In the genomic region with DNA sequence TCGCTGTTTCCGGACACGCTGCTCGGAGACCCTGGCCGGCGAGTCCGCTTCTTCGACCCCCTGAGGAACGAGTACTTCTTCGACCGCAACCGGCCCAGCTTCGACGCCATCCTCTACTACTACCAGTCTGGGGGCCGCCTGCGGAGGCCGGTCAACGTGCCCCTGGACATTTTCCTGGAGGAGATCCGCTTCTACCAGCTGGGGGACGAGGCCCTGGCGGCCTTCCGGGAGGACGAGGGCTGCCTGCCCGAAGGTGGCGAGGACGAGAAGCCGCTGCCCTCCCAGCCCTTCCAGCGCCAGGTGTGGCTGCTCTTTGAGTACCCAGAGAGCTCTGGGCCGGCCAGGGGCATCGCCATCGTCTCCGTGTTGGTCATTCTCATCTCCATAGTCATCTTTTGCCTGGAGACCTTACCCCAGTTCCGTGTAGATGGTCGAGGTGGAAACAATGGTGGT, we compare ENCODE assay signal across 10 cellular contexts.
DNase-seq lines count a peak whose midpoint lies in the region; ATAC-seq, FAIRE-seq and TF ChIP-seq lines count a peak whose summit lies in the region.
"Had no signal": no experiment of that assay in that cellular context is flagged by ENCODE, and none has a peak within 500 bp of the region (broad histone marks: within the 10 kb centered on the region; RNA-seq: fewer than 3 reads in every experiment).

No MANE protein-coding gene starts in this region.

- H2BK12ac ChIP-seq in H1 (ENCODE audit: low read depth, low read length) (no peak overlapping the region), neuronal stem cell (ENCODE audit: low read length) (no peak overlapping the region)

- no peak for FAIRE-seq in H1 (lab: Jason Lieb, UNC)
- FAIRE-seq: D721Med had no signal

- H3K9me2 ChIP-seq in PC-3 (replicated peaks; ENCODE audit: low read length): no peaks in the 10 kb centered on the region

- H3K56ac ChIP-seq in H1 (replicated peaks; ENCODE audit: insufficient read length, low read depth, low read length): no peak overlapping the region

- TF ChIP-seq POLR2A in H1 (IDR thresholded peaks at IDR 0.05; ENCODE audit: control extremely low read depth in 1 of 2, low read depth in 2 of 2, low read length in 2 of 2): no peak

- TF ChIP-seq EP300 in H1 (IDR thresholded peaks at IDR 0.05; ENCODE audit: borderline replicate concordance in 1 of 2, low read depth in 2 of 2, low read length in 2 of 2): no peak

- H3K23me2 ChIP-seq in H1 (ENCODE audit: low read depth, low read length): peaks cover 7% of the 10 kb centered on the region; the same call in 1 of the 2 replicates

- H3K23ac ChIP-seq in H1 (ENCODE audit: insufficient read length) (no peak overlapping the region), neuronal stem cell (ENCODE audit: low read depth, low read length, poor library complexity) (peak overlapping the region; percentile 28)

- peaks cover 19% of the 10 kb centered on the region for H3K27me3 Mint-ChIP-seq in CD4-positive, CD25-positive, alpha-beta regulatory T cell

- H3F3A ChIP-seq in PC-3 (ENCODE audit: low read length, unreplicated experiment): no peaks in the 10 kb centered on the region

- H3K14ac ChIP-seq in H1 (ENCODE audit: insufficient read length) (no peak overlapping the region), neuronal stem cell (ENCODE audit: low read length) (peak overlapping the region; percentile 71)

- DNase-seq in CD4-positive, CD25-positive, alpha-beta regulatory T cell: no peak
- peak in 1 of 2 experiments; percentile 69 for DNase-seq in H1 (ENCODE audit: low read depth in 1 of 2, low spot score in 2 of 2)
- DNase-seq in neuronal stem cell (ENCODE audit: low spot score): no peak
- no peak for DNase-seq in PC-3
- DNase-seq in UCSD-AML1 (lab: John Stamatoyannopoulos, UW; ENCODE audit: unreplicated experiment): no peak
- no peak for DNase-seq in left lung
- DNase-seq: SHP77 had no signal

- H2AK5ac ChIP-seq in H1 (ENCODE audit: low read depth, low read length) (no peak overlapping the region), neuronal stem cell (ENCODE audit: low read depth, low read length) (peak overlapping the region; percentile 91)

- POLR2A ChIA-PET in HEK293 (lab: Yijun Ruan, JAX) (no interaction called here), H1 (lab: Charles Lee; ENCODE audit: partially characterized antibody) (interaction anchor here (0.7 to 1.2 kb wide), 2 partner anchors 11 to 248 kb away, joined by 3 read pairs; a partner anchor contains a TSS), PC-3 (lab: Charles Lee; ENCODE audit: unreplicated experiment) (no interaction called here)

- H3K9me3 ChIP-seq in CD4-positive, CD25-positive, alpha-beta regulatory T cell (ENCODE audit: control insufficient read depth in 2 of 2, low read length in 2 of 2): no peaks in the 10 kb centered on the region
- H3K9me3 ChIP-seq in HEK293 (ENCODE audit: control insufficient read depth, insufficient read depth, low read depth, low read length) (no peaks in the 10 kb centered on the region), H1 (ENCODE audit: insufficient read depth in 2 of 2, low read depth in 1 of 2, low read length in 1 of 2) (no peaks in the 10 kb centered on the region), neuronal stem cell (replicated peaks in 1 of 2; ENCODE audit: control insufficient read depth in 2 of 2, insufficient read depth in 1 of 2, low read depth in 1 of 2, low read length in 2 of 2) (no peaks in the 10 kb centered on the region), PC-3 (ENCODE audit: low read length) (no peaks in the 10 kb centered on the region), left lung (no peaks in the 10 kb centered on the region)

- H2AFZ ChIP-seq in H1 (ENCODE audit: low read length) (no peak overlapping the region), neuronal stem cell (ENCODE audit: low read length) (peak overlapping the region; percentile 97), PC-3 (ENCODE audit: low read length) (no peak overlapping the region)

- intact Hi-C loops in PC-3 (cut with micrococcal nuclease): no loop called here
- intact Hi-C loops in left lung (cut with DNase I): no loop called here

- peaks cover 22 to 71% (median 47%) of the 10 kb centered on the region in 4 donors for H3K4me1 Mint-ChIP-seq in CD4-positive, CD25-positive, alpha-beta regulatory T cell

- no peak overlapping the region for H4K91ac ChIP-seq in H1 (replicated peaks; ENCODE audit: insufficient read length, low read length)
- H4K91ac ChIP-seq in neuronal stem cell (ENCODE audit: low read depth, low read length, poor library complexity): no peak overlapping the region

- BruUV-seq in PC-3 (replicated peaks; lab: Mats Ljungman, UMichigan): no TSS peak

- no peak overlapping the region for H2BK20ac ChIP-seq in H1 (ENCODE audit: low read length)

- H2BK120ac ChIP-seq in H1 (replicated peaks; ENCODE audit: low read depth, low read length) (no peak overlapping the region), neuronal stem cell (ENCODE audit: low read depth, low read length) (no peak overlapping the region)

- peaks cover 4% of the 10 kb centered on the region for H3K36me3 Mint-ChIP-seq in CD4-positive, CD25-positive, alpha-beta regulatory T cell

- peaks cover 0 to 7% of the 10 kb centered on the region in 2 experiments for H4K20me1 ChIP-seq in H1 (replicated peaks in 1 of 2; ENCODE audit: control insufficient read depth in 1 of 2, insufficient read depth in 2 of 2, low read length in 2 of 2)
- no peaks in the 10 kb centered on the region for H4K20me1 ChIP-seq in PC-3 (ENCODE audit: low read length)

- no peak for ATAC-seq in CD4-positive, CD25-positive, alpha-beta regulatory T cell (ENCODE audit: low read depth in 2 of 2)
- ATAC-seq in PC-3 (no peak), HG02852 (IDR thresholded peaks at IDR 0.05; ENCODE audit: unreplicated experiment) (no peak), left lung (no peak)

- H3K4me2 ChIP-seq in H1 (ENCODE audit: insufficient read depth in 1 of 2, low read depth in 2 of 2, low read length in 2 of 2) (peak overlapping the region; percentile 70 to 94), neuronal stem cell (ENCODE audit: insufficient read depth, low read length, poor library complexity, severe bottlenecking) (peak overlapping the region; percentile 99), PC-3 (ENCODE audit: low read length) (no peak overlapping the region)

- peak overlapping the region; percentile 73 to 89 (median 78) for H3K4me3 Mint-ChIP-seq in CD4-positive, CD25-positive, alpha-beta regulatory T cell

- peaks cover 66% of the 10 kb centered on the region for H3K4me1 ChIP-seq in CD4-positive, CD25-positive, alpha-beta regulatory T cell (ENCODE audit: control insufficient read depth, insufficient read depth, low read length, poor library complexity, severe bottlenecking)
- H3K4me1 ChIP-seq in HEK293 (ENCODE audit: control insufficient read depth, insufficient read depth, low read length) (no peaks in the 10 kb centered on the region), H1 (replicated peaks in 1 of 4; ENCODE audit: control insufficient read depth in 3 of 4, insufficient read depth in 4 of 4, low read length in 3 of 4) (peaks cover 0 to 4% (median 1%) of the 10 kb centered on the region in 4 experiments; a peak in 3 of 7 replicates), neuronal stem cell (ENCODE audit: control insufficient read depth in 2 of 2, insufficient read depth in 1 of 2, low read depth in 1 of 2, low read length in 2 of 2) (peaks cover 6 to 9% of the 10 kb centered on the region in 2 donors), PC-3 (ENCODE audit: insufficient read depth, low read length) (no peaks in the 10 kb centered on the region), left lung (peaks cover 6 to 15% of the 10 kb centered on the region in 2 donors)

- no peaks in the 10 kb centered on the region for H3K79me2 ChIP-seq in H1 (ENCODE audit: control insufficient read depth in 1 of 2, insufficient read depth in 2 of 2, low read length in 2 of 2)
- no peaks in the 10 kb centered on the region for H3K79me2 ChIP-seq in PC-3 (ENCODE audit: low read length)

- no peaks in the 10 kb centered on the region for H3K79me1 ChIP-seq in H1 (ENCODE audit: low read depth, low read length)
- no peaks in the 10 kb centered on the region for H3K79me1 ChIP-seq in neuronal stem cell (ENCODE audit: low read depth, low read length)

- H3K4me3 ChIP-seq in CD4-positive, CD25-positive, alpha-beta regulatory T cell (ENCODE audit: low read depth, low read length): peak overlapping the region; percentile 7
- peak overlapping the region; percentile 45 for H3K4me3 ChIP-seq in HEK293 (ENCODE audit: low read depth, low read length)
- peak overlapping the region; percentile 48 to 70 (median 58) for H3K4me3 ChIP-seq in H1 (ENCODE audit: extremely low read depth in 1 of 4, insufficient read depth in 2 of 4, low read depth in 3 of 4, low read length in 4 of 4)
- peak overlapping the region; percentile 56 to 86 for H3K4me3 ChIP-seq in neuronal stem cell (ENCODE audit: low read length in 2 of 2)
- no peak overlapping the region for H3K4me3 ChIP-seq in PC-3 (ENCODE audit: low read length)
- no peak overlapping the region for H3K4me3 ChIP-seq in left lung

- H3K27ac ChIP-seq in CD4-positive, CD25-positive, alpha-beta regulatory T cell (ENCODE audit: insufficient read depth, low read length, poor library complexity, severe bottlenecking): no peak overlapping the region
- H3K27ac ChIP-seq in HEK293 (ENCODE audit: extremely low read depth, low read depth, low read length) (no peak overlapping the region), H1 (ENCODE audit: low read depth, low read length) (no peak overlapping the region), neuronal stem cell (replicated peaks; ENCODE audit: low read length) (no peak overlapping the region), PC-3 (ENCODE audit: low read length) (no peak overlapping the region), left lung (no peak overlapping the region)

- 30% methylated on average over 33 of the region's 34 CpGs; no CpG with 5 or more reads in 1 of the 2 experiments for WGBS in H1 (ENCODE audit: extremely low coverage in 1 of 2, insufficient coverage in 1 of 2, insufficient read length in 1 of 2, insufficient replicate concordance in 2 of 2, low coverage in 1 of 2, low lambda C conversion rate in 2 of 2, missing lambda C conversion rate in 1 of 2), 2 experiments
- WGBS in neuronal stem cell (ENCODE audit: extremely low coverage in 2 of 2, insufficient read length in 2 of 2, insufficient replicate concordance in 1 of 2), 2 donors: no CpG with 5 or more reads among the region's 34 CpGs

- H4K5ac ChIP-seq in H1 (ENCODE audit: insufficient read length, low read depth, low read length): no peak overlapping the region

- H3K18ac ChIP-seq in H1 (ENCODE audit: extremely low read depth, low read length) (no peak overlapping the region), neuronal stem cell (ENCODE audit: low read length) (peak overlapping the region; percentile 86)

- H3K36me3 ChIP-seq in CD4-positive, CD25-positive, alpha-beta regulatory T cell (ENCODE audit: control insufficient read depth, insufficient read depth, low read length): no peaks in the 10 kb centered on the region
- H3K36me3 ChIP-seq in HEK293 (ENCODE audit: control insufficient read depth in 2 of 2, insufficient read depth in 1 of 2, low read length in 2 of 2) (peaks cover 0 to 5% of the 10 kb centered on the region in 2 experiments; a peak in 1 of 3 replicates), H1 (ENCODE audit: control insufficient read depth in 2 of 4, insufficient read depth in 4 of 4, low read length in 3 of 4) (no peaks in the 10 kb centered on the region), neuronal stem cell (replicated peaks in 1 of 2; ENCODE audit: control insufficient read depth in 2 of 2, insufficient read depth in 2 of 2, low read length in 2 of 2) (peaks cover 0 to 2% of the 10 kb centered on the region in 2 donors), PC-3 (ENCODE audit: low read depth, low read length) (no peaks in the 10 kb centered on the region), left lung (no peaks in the 10 kb centered on the region)

- TF ChIP-seq RAD21 in H1 (IDR thresholded peaks at IDR 0.05 in 1 of 2, conservative IDR thresholded peaks at IDR 0.05 in 1 of 2; ENCODE audit: low read depth in 2 of 2, low read length in 2 of 2): no peak

- no peak for TF ChIP-seq CTCF in HEK293 (tag by site-specific recombination; IDR thresholded peaks at IDR 0.05)
- no peak for TF ChIP-seq CTCF in H1 (IDR thresholded peaks at IDR 0.05; ENCODE audit: control extremely low read depth in 1 of 3, insufficient read depth in 1 of 3, low read depth in 1 of 3, low read length in 3 of 3)
- TF ChIP-seq CTCF in PC-3 (conservative IDR thresholded peaks at IDR 0.05; ENCODE audit: low read depth, low read length): no peak
- TF ChIP-seq CTCF in left lung (IDR thresholded peaks at IDR 0.05): no peak

- H3K9ac ChIP-seq in H1 (replicated peaks in 1 of 4; ENCODE audit: extremely low read depth in 1 of 4, low read depth in 3 of 4, low read length in 3 of 4) (no peak overlapping the region), neuronal stem cell (ENCODE audit: low read depth, low read length, poor library complexity) (peak overlapping the region; percentile 72), PC-3 (ENCODE audit: low read length) (no peak overlapping the region)

- peak overlapping the region; percentile 46 for H4K8ac ChIP-seq in H1 (ENCODE audit: extremely low read depth, insufficient read depth, low read length)
- no peak overlapping the region for H4K8ac ChIP-seq in neuronal stem cell (ENCODE audit: low read depth, low read length)

- H2BK15ac ChIP-seq in H1 (ENCODE audit: low read length) (no peak overlapping the region), neuronal stem cell (ENCODE audit: low read length) (no peak overlapping the region)

- no peaks in the 10 kb centered on the region for H3K27me3 ChIP-seq in CD4-positive, CD25-positive, alpha-beta regulatory T cell (ENCODE audit: control insufficient read depth, insufficient read depth, low read length)
- peaks cover 18 to 56% (median 40%) of the 10 kb centered on the region in 4 experiments for H3K27me3 ChIP-seq in H1 (replicated peaks in 1 of 4; ENCODE audit: control insufficient read depth in 3 of 4, extremely low read depth in 1 of 4, insufficient read depth in 3 of 4, low read length in 3 of 4)
- peaks cover 2 to 19% (median 4%) of the 10 kb centered on the region in 3 experiments for H3K27me3 ChIP-seq in neuronal stem cell (ENCODE audit: control insufficient read depth in 3 of 3, insufficient read depth in 3 of 3, low read depth in 1 of 3, low read length in 3 of 3)
- H3K27me3 ChIP-seq in PC-3 (ENCODE audit: low read length): 0 out of 2 replicates have a peak, but pooled peaks cover 7% of the 10 kb centered on the region
- H3K27me3 ChIP-seq in left lung: peaks cover 23 to 93% of the 10 kb centered on the region in 2 donors

- H2BK5ac ChIP-seq in H1 (ENCODE audit: low read depth, low read length) (no peak overlapping the region), neuronal stem cell (ENCODE audit: low read length) (no peak overlapping the region)

- H3K9me3 Mint-ChIP-seq in CD4-positive, CD25-positive, alpha-beta regulatory T cell: no peaks in the 10 kb centered on the region

- CTCF ChIA-PET in HEK293 (lab: Yijun Ruan, JAX): no interaction called here
- CTCF ChIA-PET in H1 (lab: Charles Lee; ENCODE audit: partially characterized antibody): interaction anchor here (0.6 to 1.2 kb wide), 2 partner anchors 46 to 789 kb away, joined by 3 to 9 read pairs; no protein-coding TSS in a partner anchor
- CTCF ChIA-PET in PC-3 (lab: Charles Lee): no interaction called here

- H3K27ac Mint-ChIP-seq in CD4-positive, CD25-positive, alpha-beta regulatory T cell: no peak overlapping the region

- H3K4ac ChIP-seq in H1 (replicated peaks; ENCODE audit: insufficient read length, low read depth, low read length): no peak overlapping the region
- H3K4ac ChIP-seq in neuronal stem cell (ENCODE audit: low read length): no peak overlapping the region

Comparison
In these comparisons a context has a peak if more than half of its experiments do, and no peak if none do; other contexts are left out.
1. H3K4me3 ChIP-seq: peak in CD4-positive, CD25-positive, alpha-beta regulatory T cell (single experiment), HEK293 (single experiment), H1 (4 of 4) and neuronal stem cell (2 of 2); none in PC-3 (single experiment) and left lung (0 of 2).